Comparison of ENCODE assay signal across 9 cellular contexts in the genomic region with DNA sequence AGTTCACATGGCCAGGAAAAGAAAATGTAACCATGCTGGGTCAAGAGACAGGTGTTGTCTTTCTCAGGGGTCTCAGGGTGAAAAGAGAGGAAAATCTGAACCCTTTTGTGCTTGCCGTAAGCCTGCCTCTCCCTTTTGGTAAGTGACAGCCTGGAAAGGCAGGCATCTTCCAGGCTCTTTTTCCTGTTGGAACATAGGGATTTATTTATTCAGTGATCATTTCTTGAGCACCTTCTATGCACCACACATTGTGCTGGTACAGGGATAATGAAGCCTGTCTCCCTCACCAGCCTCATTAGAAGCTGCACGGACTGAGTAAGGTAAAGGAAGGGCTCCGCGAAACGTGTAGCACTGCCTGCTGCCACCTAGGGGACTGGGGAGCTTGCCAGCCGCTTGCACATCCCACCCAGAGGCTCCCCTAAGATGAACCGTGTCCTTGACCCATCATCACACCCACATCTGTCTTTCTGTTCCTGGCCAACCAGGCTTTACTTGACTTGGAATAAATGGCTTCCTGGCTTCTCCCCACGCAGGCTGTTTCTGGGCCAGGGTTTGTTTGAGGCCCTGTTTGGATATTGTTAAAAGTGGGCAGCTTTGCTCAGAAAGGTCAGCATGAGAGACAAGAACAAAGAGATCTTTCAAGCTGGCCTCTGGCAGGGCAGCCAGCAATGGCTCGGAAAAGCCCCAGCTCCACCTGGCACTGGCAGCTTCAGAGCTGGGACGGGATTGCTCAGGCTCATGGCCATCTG. TPM values are rescaled to one million over a fixed set of nuclear protein-coding genes. Genes with fewer than 3 reads are reported as not detected.
DNase-seq lines count a peak whose midpoint lies in the region; ATAC-seq and TF ChIP-seq lines count a peak whose summit lies in the region.
"Had no signal": no experiment of that assay in that cellular context is flagged by ENCODE, and none has a peak within 500 bp of the region (broad histone marks: within the 10 kb centered on the region; RNA-seq: fewer than 3 reads in every experiment).

No MANE protein-coding gene starts in this region.

- peak overlapping the region; percentile 83 to 89 (median 86) for H3K27ac ChIP-seq in thyroid gland

- intact Hi-C loops in thyroid gland (cut with DNase I): no loop called here

- H3K27ac Mint-ChIP-seq in chondrocyte (ENCODE audit: unreplicated experiment): no peak overlapping the region

- no peak overlapping the region for H3K4me3 ChIP-seq in thyroid gland (replicated peaks in 1 of 3)

- ATAC-seq in GM18517 (IDR thresholded peaks at IDR 0.05; ENCODE audit: unreplicated experiment) (no peak), HG02885 (IDR thresholded peaks at IDR 0.05; ENCODE audit: poor library complexity, unreplicated experiment) (no peak)

- WGBS in thyroid gland, 2 donors: 58 to 60% methylated on average over 10 of the region's 10 CpGs

- H3K36me3 Mint-ChIP-seq in chondrocyte (ENCODE audit: low read depth): peaks cover 11% of the 10 kb centered on the region

- H3K9me3 Mint-ChIP-seq in chondrocyte (ENCODE audit: low read depth): no peaks in the 10 kb centered on the region

- no peaks in the 10 kb centered on the region for H3K27me3 ChIP-seq in thyroid gland

- no peaks in the 10 kb centered on the region for H3K27me3 Mint-ChIP-seq in chondrocyte (ENCODE audit: low read depth)

- no peaks in the 10 kb centered on the region for H3K9me3 ChIP-seq in thyroid gland

- peaks cover 41% of the 10 kb centered on the region for H3K4me1 Mint-ChIP-seq in chondrocyte (ENCODE audit: low read depth)

- DNase-seq in NCI-H2171 treated with DMSO at 0.1 percent for 48 hours (lab: John Stamatoyannopoulos, UW) (peak; percentile 21), NCI-H2171 (lab: John Stamatoyannopoulos, UW) (no peak), chondrocyte (ENCODE audit: low spot score) (no peak), medulla oblongata (ENCODE audit: extremely low spot score) (peak; percentile 96), thyroid gland (peak; percentile 55 to 57), AG20443 (ENCODE audit: low spot score) (no peak)
- DNase-seq: activated naive CD4-positive, alpha-beta T cell treated with Interleukin-2 at 50 U/mL for 16 hours had no signal

- H3K4me3 Mint-ChIP-seq in chondrocyte (ENCODE audit: unreplicated experiment): no peak overlapping the region

- peaks cover 61 to 70% of the 10 kb centered on the region in 2 donors for H3K4me1 ChIP-seq in thyroid gland

- TF ChIP-seq CTCF in chondrocyte (IDR thresholded peaks at IDR 0.05): peak; percentile 35
- TF ChIP-seq CTCF in thyroid gland (IDR thresholded peaks at IDR 0.05): no peak

- no peak for TF ChIP-seq POLR2A in thyroid gland (IDR thresholded peaks at IDR 0.05)

- H3K36me3 ChIP-seq in thyroid gland: peaks cover 7 to 8% of the 10 kb centered on the region in 2 donors

RNA-seq across cellular contexts. Expression of gene TTC7A, which starts 47.9 kb away (rescaled TPM):
- 17.0 to 29.8 TPM (median 19.5 TPM) in 3 replicates for total RNA-seq in chondrocyte
- 10 to 100 TPM; 27.5 to 46.8 (median 39.5) TPM for total RNA-seq in thyroid gland

Comparison
In these comparisons a context has a peak if more than half of its experiments do, and no peak if none do; other contexts are left out.
1. DNase-seq: peak in NCI-H2171 treated with DMSO at 0.1 percent for 48 hours (single experiment), medulla oblongata (single experiment) and thyroid gland (2 of 2); none in NCI-H2171 (single experiment), chondrocyte (single experiment) and AG20443 (single experiment).